In genomic region chr12:103102225-103102744, GRCh38 we compare ENCODE assay signal across 1 cellular context.
TF ChIP-seq lines count a peak whose summit lies in the region.

No MANE protein-coding gene starts in this region.

TF ChIP-seq in GM12878, 131 proteins besides CTCF, POLR2A, EP300 and RAD21 (continued from another document):
- TF ChIP-seq E4F1 (IDR thresholded peaks at IDR 0.05; ENCODE audit: borderline replicate concordance, partially characterized antibody) = no peak
- no peak for TF ChIP-seq RCOR1 (conservative IDR thresholded peaks at IDR 0.05; ENCODE audit: low read depth, low read length)
